Comparison of ENCODE assay signal across 1 cellular context in the genomic region with DNA sequence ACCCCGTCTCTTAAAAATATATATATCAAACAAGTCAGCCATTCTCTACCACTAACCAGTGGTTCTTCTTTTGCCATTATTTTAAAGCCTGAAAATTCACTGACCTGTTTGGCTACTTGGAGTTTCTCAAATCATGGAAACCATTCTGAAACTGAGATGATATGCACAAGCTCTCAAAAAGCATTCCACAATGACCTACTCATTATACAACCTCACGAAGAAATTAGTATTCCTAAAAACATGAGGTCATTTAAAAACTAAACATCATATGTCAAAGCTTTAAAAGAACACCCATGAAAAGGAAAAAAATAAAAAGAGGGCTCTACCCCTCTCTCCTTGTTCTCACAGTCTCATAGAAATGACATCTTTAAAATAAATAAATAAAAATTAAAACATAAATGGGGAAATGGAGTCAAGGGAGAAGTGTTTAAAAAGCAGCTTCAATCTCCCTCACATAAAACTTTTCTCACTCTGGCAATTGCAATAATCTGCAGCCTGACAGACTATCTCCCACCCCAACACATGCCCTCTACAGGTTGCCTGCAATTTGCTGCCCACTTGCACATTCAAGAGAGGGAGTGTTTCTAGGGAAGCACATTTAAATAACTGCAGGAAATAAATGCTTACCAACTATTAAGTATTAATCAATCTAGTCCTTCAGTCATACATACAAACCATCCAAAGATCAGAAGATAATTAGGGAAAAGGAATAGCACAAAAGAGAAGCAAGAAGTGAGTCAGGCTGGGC.
TF ChIP-seq lines count a peak whose summit lies in the region.

No MANE protein-coding gene starts in this region.

TF ChIP-seq in neural cell, 6 proteins besides CTCF, POLR2A, EP300 and RAD21 (continued from another document):
- TF ChIP-seq REST (IDR thresholded peaks at IDR 0.05; ENCODE audit: borderline replicate concordance) = no peak
